14 cellular contexts compared by ENCODE assay signal in the genomic region with DNA sequence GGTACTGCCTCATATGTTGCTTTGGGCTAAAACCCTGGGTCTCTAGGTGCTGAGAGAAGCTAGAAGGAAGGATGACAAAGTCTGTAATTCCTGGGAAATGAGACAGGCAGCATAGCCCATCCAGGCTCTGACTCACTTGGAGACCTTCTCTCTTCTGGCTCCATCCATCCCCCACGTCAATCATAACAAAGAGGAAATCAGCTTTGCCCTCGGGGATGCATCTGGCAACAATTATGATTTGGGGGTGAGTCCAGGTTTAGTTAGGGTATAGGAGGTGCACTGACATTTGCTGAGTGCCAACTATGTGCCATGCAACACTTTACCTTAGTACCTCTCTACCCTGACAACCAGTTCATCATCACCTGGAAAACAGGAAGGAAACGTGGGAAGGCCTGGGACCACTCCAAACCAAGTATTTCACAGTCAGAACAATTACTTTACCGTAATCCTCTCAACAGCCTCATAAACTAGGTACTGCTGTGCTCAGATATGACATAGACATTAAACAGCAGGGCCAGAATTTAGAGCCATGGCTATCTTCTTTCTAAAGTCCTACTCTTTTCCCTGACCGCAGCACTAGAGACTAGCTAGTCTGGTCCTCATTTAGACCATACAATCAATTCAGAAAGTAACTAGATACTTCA. TPM values are rescaled to one million over a fixed set of nuclear protein-coding genes. Genes with fewer than 3 reads are reported as not detected.
DNase-seq lines count a peak whose midpoint lies in the region; ATAC-seq and TF ChIP-seq lines count a peak whose summit lies in the region.
"Had no signal": no experiment of that assay in that cellular context is flagged by ENCODE, and none has a peak within 500 bp of the region (broad histone marks: within the 10 kb centered on the region; RNA-seq: fewer than 3 reads in every experiment).

No MANE protein-coding gene starts in this region.

- H3K27ac ChIP-seq in SJSA1 (peak overlapping the region; percentile 46), esophagus muscularis mucosa (replicated peaks in 1 of 4) (no peak overlapping the region), upper lobe of left lung (no peak overlapping the region)
- H3K27ac ChIP-seq: gastrocnemius medialis had no signal

- TF ChIP-seq CTCF in fibroblast of the aortic adventitia (IDR thresholded peaks at IDR 0.05; ENCODE audit: insufficient read depth, low read length), result no peak
- TF ChIP-seq CTCF in esophagus muscularis mucosa (IDR thresholded peaks at IDR 0.05), result no peak
- TF ChIP-seq CTCF in upper lobe of left lung (IDR thresholded peaks at IDR 0.05), result no peak

- ATAC-seq in HG02981 (IDR thresholded peaks at IDR 0.05; ENCODE audit: unreplicated experiment) (no peak), upper lobe of left lung (ENCODE audit: low FRiP score in 2 of 2) (no peak)
- ATAC-seq: gastrocnemius medialis had no signal

- H3K36me3 ChIP-seq in SJSA1 (no peaks in the 10 kb centered on the region), esophagus muscularis mucosa (no peaks in the 10 kb centered on the region), upper lobe of left lung (no peaks in the 10 kb centered on the region)
- H3K36me3 ChIP-seq: gastrocnemius medialis had no signal

- intact Hi-C loops in esophagus muscularis mucosa (cut with DNase I), result no loop called here

- TF ChIP-seq EP300 in esophagus muscularis mucosa (IDR thresholded peaks at IDR 0.05) (no peak), upper lobe of left lung (IDR thresholded peaks at IDR 0.05) (no peak)

- H3K27me3 ChIP-seq in SJSA1 (replicated peaks) (no peaks in the 10 kb centered on the region), esophagus muscularis mucosa (no peaks in the 10 kb centered on the region), upper lobe of left lung (no peaks in the 10 kb centered on the region)
- H3K27me3 ChIP-seq: gastrocnemius medialis had no signal

- H3K4me1 ChIP-seq in SJSA1 (replicated peaks), result peaks cover 21% of the 10 kb centered on the region
- no peaks in the 10 kb centered on the region for H3K4me1 ChIP-seq in esophagus muscularis mucosa
- no peaks in the 10 kb centered on the region for H3K4me1 ChIP-seq in upper lobe of left lung
- H3K4me1 ChIP-seq: gastrocnemius medialis had no signal

- H3K9me3 ChIP-seq in SJSA1 (replicated peaks) (no peaks in the 10 kb centered on the region), esophagus muscularis mucosa (no peaks in the 10 kb centered on the region), upper lobe of left lung (no peaks in the 10 kb centered on the region)
- H3K9me3 ChIP-seq: gastrocnemius medialis had no signal

- TF ChIP-seq POLR2A in esophagus muscularis mucosa (IDR thresholded peaks at IDR 0.05; ENCODE audit: low read depth) (no peak), upper lobe of left lung (IDR thresholded peaks at IDR 0.05) (no peak)

- peak; percentile 16 for DNase-seq in AG08396 (ENCODE audit: low spot score)
- peak; percentile 85 for DNase-seq in EH (ENCODE audit: low read depth)
- DNase-seq in SJSA1 (ENCODE audit: low read depth in 1 of 2, low spot score in 2 of 2), result peak; percentile 44
- DNase-seq in fibroblast of the aortic adventitia (ENCODE audit: low read depth), result peak; percentile 39
- DNase-seq in esophagus muscularis mucosa (ENCODE audit: extremely low spot score), result no peak
- DNase-seq in RPMI8226, result no peak
- DNase-seq in upper lobe of left lung, result no peak
- DNase-seq: activated naive CD4-positive, alpha-beta T cell treated with Interleukin-2 at 50 U/mL for 16 hours; cortex of kidney; gastrocnemius medialis; MM.1S; NCI-H2171; OCI-M1 had no signal

- WGBS in esophagus muscularis mucosa, result 51% methylated on average over 5 of the region's 5 CpGs
- WGBS in upper lobe of left lung, 2 donors, result 51 to 57% methylated on average over 5 of the region's 5 CpGs

- H3K4me3 ChIP-seq in SJSA1 (no peak overlapping the region), fibroblast of the aortic adventitia (ENCODE audit: low read depth, low read length) (no peak overlapping the region), esophagus muscularis mucosa (no peak overlapping the region), upper lobe of left lung (no peak overlapping the region)
- H3K4me3 ChIP-seq: gastrocnemius medialis had no signal

RNA-seq across cellular contexts. Expression of a gene that starts 39.1 kb away (rescaled TPM):
- total RNA-seq in SJSA1 (2014; rRNA removed; shearing (Covaris generic)), result not detected in 2 replicates
- total RNA-seq in fibroblast of the aortic adventitia (ENCODE audit: low replicate concordance), result not detected in 2 replicates
- 1 to 10 TPM in 2 of 4 donors, under 1 TPM in 2; 0.40 to 3.1 (median 0.89) TPM for total RNA-seq in esophagus muscularis mucosa
- 1 to 10 TPM in 5 of 6 donors, under 1 TPM in 1; 0.67 to 6.5 (median 5.0) TPM for total RNA-seq in upper lobe of left lung
- total RNA-seq: gastrocnemius medialis had no signal

RNA-seq across cellular contexts. Expression of a gene that starts 39.3 kb away (rescaled TPM):
- total RNA-seq in SJSA1 (2014; rRNA removed; shearing (Covaris generic)), result 0.05 TPM in 1 of 2 replicates, not detected in the other
- not detected in 2 replicates for total RNA-seq in fibroblast of the aortic adventitia (ENCODE audit: low replicate concordance)
- total RNA-seq in esophagus muscularis mucosa, result 1 to 10 TPM in 1 of 4 donors, under 1 TPM in 1, not detected in 2; 0.42 to 2.8 TPM
- total RNA-seq in upper lobe of left lung, result 1 to 10 TPM in 5 of 6 donors, not detected in 1; 1.0 to 4.8 (median 2.1) TPM

Comparison
In these comparisons a context has a peak if more than half of its experiments do, and no peak if none do; other contexts are left out.
1. DNase-seq: peak in AG08396 (single experiment), EH (single experiment), SJSA1 (2 of 2) and fibroblast of the aortic adventitia (single experiment); none in esophagus muscularis mucosa (single experiment), RPMI8226 (single experiment) and upper lobe of left lung (0 of 2).